ENCODE assay signal across 8 cellular contexts in the genomic region with DNA sequence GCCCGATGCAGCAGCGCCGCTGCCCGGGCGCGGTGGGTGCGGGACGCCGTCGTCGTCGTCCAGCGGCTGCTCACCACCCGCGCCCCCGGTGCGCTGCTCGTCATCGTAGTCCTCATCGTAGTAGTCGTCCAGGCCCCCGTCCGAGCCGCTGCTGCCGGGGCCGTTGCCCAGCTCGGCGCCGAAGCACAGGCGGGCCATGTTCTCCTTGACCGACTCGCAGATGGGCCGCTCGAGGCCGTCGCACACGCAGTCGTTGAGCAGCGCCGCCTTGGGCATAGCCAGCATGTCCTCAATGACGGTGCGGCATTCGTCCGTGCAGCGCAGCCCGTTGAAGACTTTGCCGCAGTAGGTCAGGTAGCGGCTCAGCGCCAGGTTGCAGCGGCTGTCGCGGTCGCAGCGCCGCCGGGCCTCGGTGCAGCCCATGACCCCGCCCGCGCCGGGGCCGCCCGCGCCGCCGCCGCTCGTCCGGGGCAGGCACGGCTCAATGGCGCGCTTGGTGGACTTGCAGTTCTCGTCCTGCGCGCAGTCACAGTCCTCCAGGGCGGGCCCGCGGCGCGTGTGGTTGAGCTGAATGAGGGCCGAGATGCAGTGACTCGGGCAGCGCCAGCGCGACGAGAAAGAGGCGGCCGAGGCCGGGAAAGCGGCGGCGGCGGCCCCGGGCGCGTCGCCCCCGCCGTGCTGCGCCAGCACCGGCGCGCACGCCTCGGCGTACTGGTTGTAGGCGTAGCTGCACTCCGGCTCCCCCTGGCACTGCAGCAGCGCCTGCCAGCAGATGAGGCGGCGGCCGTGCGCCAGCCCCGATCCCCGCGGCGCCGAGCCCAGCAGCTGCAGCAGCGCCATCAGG. TPM values are rescaled to one million over a fixed set of nuclear protein-coding genes. Genes with fewer than 3 reads are reported as not detected.
DNase-seq lines count a peak whose midpoint lies in the region; ATAC-seq, FAIRE-seq and TF ChIP-seq lines count a peak whose summit lies in the region.

No MANE protein-coding gene starts in this region.

- BruUV-seq in endothelial cell of umbilical vein (replicated peaks; lab: Mats Ljungman, UMichigan): no TSS peak

- TF ChIP-seq POLR2A in endothelial cell of umbilical vein (IDR thresholded peaks at IDR 0.05; ENCODE audit: low read depth, low read length): no peak

- POLR2A ChIA-PET in endothelial cell of umbilical vein (lab: Charles Lee): no interaction called here

- H3K4me3 ChIP-seq in GM12865 (ENCODE audit: low read depth, low read length) (no peak overlapping the region; the same call in 1 of the 2 replicates), endothelial cell of umbilical vein (replicated peaks in 1 of 3; ENCODE audit: insufficient read depth in 1 of 3, low read depth in 1 of 3, low read length in 3 of 3) (peak overlapping the region in 2 of 3 experiments; percentile 7 to 69)

- peak; percentile 2 for TF ChIP-seq CTCF in GM12865 (IDR thresholded peaks at IDR 0.05; ENCODE audit: insufficient read depth, low read depth, low read length, missing control alignments)
- no peak for TF ChIP-seq CTCF in endothelial cell of umbilical vein (IDR thresholded peaks at IDR 0.05; ENCODE audit: extremely low read depth in 1 of 2, insufficient read depth in 1 of 2, low read depth in 1 of 2, low read length in 2 of 2)

- H4K20me1 ChIP-seq in endothelial cell of umbilical vein (replicated peaks; ENCODE audit: control insufficient read depth, extremely low read depth, insufficient read depth, low read length): no peaks in the 10 kb centered on the region

- H3K27ac ChIP-seq in endothelial cell of umbilical vein (ENCODE audit: insufficient read depth, low read depth, low read length): no peak overlapping the region

- CTCF ChIA-PET in endothelial cell of umbilical vein (lab: Charles Lee): no interaction called here

- intact Hi-C loops in endothelial cell of umbilical vein (cut with micrococcal nuclease): loop anchor here (2.0 to 10.0 kb wide), 4 partner anchors 203 to 1201 kb away; partner anchors contain the start of gene AGTPBP1

- DNase-seq in GM12865 (ENCODE audit: low read depth) (peak; percentile 73), NCI-H2196 treated with DMSO at 0.1 percent for 48 hours (lab: John Stamatoyannopoulos, UW; ENCODE audit: unreplicated experiment) (peak; percentile 18), activated T-cell treated with anti-CD3 and anti-CD28 coated beads for 1 hour (ENCODE audit: low read depth) (peak; percentile 46), endothelial cell of umbilical vein (ENCODE audit: low read depth, low spot score) (peak; percentile 55), midbrain (lab: John Stamatoyannopoulos, UW) (peak; percentile 80), NK-92 (lab: John Stamatoyannopoulos, UW; ENCODE audit: unreplicated experiment) (no peak)
- DNase-seq in stimulated activated CD8-positive, alpha-beta memory T cell treated with anti-CD3 and anti-CD28 coated beads, Interleukin-2, amount 100 ng/mL, for 48 hours (ENCODE audit: low read depth in 2 of 2): peak; percentile 36 to 42

- no peaks in the 10 kb centered on the region for H3K9me1 ChIP-seq in endothelial cell of umbilical vein (replicated peaks; ENCODE audit: control insufficient read depth, extremely low read depth, insufficient read depth, low read length)

- H3K79me2 ChIP-seq in endothelial cell of umbilical vein (ENCODE audit: control insufficient read depth, insufficient read depth, low read length): no peaks in the 10 kb centered on the region

- peak overlapping the region; percentile 83 for H3K4me2 ChIP-seq in endothelial cell of umbilical vein (ENCODE audit: insufficient read depth, low read length)

- peak; percentile 59 for ATAC-seq in HG02642 (IDR thresholded peaks at IDR 0.05; ENCODE audit: poor library complexity, unreplicated experiment)

- peaks cover 15 to 27% of the 10 kb centered on the region in 2 experiments for H3K27me3 ChIP-seq in endothelial cell of umbilical vein (ENCODE audit: control insufficient read depth in 2 of 2, insufficient read depth in 2 of 2, low read length in 2 of 2)

- peaks cover 3% of the 10 kb centered on the region for H3K4me1 ChIP-seq in endothelial cell of umbilical vein (ENCODE audit: control insufficient read depth, extremely low read depth, insufficient read depth, low read length)

- H3K36me3 ChIP-seq in endothelial cell of umbilical vein (ENCODE audit: control insufficient read depth in 2 of 2, extremely low read depth in 1 of 2, insufficient read depth in 2 of 2, low read length in 2 of 2): no peaks in the 10 kb centered on the region

- H2AFZ ChIP-seq in endothelial cell of umbilical vein (ENCODE audit: low read depth, low read length): peak overlapping the region; percentile 83

- dilution Hi-C loops in endothelial cell of umbilical vein (cut with MboI; ENCODE audit: extremely low pct_ligation_motif_present, low sequenced_read_pairs): no loop called here

- FAIRE-seq in endothelial cell of umbilical vein (lab: Jason Lieb, UNC): no peak

- H3K9me3 ChIP-seq in endothelial cell of umbilical vein (replicated peaks; ENCODE audit: control insufficient read depth, insufficient read depth, low read length): no peaks in the 10 kb centered on the region

- H3K9ac ChIP-seq in endothelial cell of umbilical vein (replicated peaks; ENCODE audit: extremely low read depth, insufficient read depth, low read length): no peak overlapping the region

TF ChIP-seq in endothelial cell of umbilical vein, 7 proteins besides CTCF, POLR2A, EP300 and RAD21:
- no peak for TF ChIP-seq POLR2AphosphoS5 (IDR thresholded peaks at IDR 0.05; ENCODE audit: insufficient read depth, low read depth, low read length)
- peak; percentile 48 for TF ChIP-seq EZH2 (IDR thresholded peaks at IDR 0.05; ENCODE audit: borderline replicate concordance, low read depth, low read length, severe bottlenecking)
- no peak for TF ChIP-seq MYC (IDR thresholded peaks at IDR 0.05; ENCODE audit: low read depth, low read length)
- no peak for TF ChIP-seq JUN (IDR thresholded peaks at IDR 0.05; ENCODE audit: borderline replicate concordance, insufficient read depth, insufficient read length, low read depth)

RNA-seq across cellular contexts. Expression of gene GAS1, which starts 1.2 kb away (rescaled TPM):
- total RNA-seq in endothelial cell of umbilical vein: 0.15 and 0.18 TPM in 2 replicates
- polyA plus RNA-seq in endothelial cell of umbilical vein: 0.06 and 0.10 TPM in 2 replicates
- 0.03 and 0.04 TPM in 2 replicates for polyA plus RNA-seq in endothelial cell of umbilical vein (2011; cell fraction: cytosol; rRNA removed)
- polyA plus RNA-seq in endothelial cell of umbilical vein (2011; cell fraction: nucleus; rRNA removed): 0.04 TPM in 1 of 2 replicates, not detected in the other
- not detected in 2 replicates for polyA plus RNA-seq in endothelial cell of umbilical vein (2012)
- polyA minus RNA-seq in endothelial cell of umbilical vein: 0.06 and 0.12 TPM in 2 replicates
- 81.0 TPM for polyA minus RNA-seq in endothelial cell of umbilical vein (2011; cell fraction: cytosol; rRNA and poly(A)+ RNA removed)
- 0.34 TPM in 2 replicates for polyA minus RNA-seq in endothelial cell of umbilical vein (2011; cell fraction: nucleus; rRNA and poly(A)+ RNA removed)
